In genomic region chr9:123044556-123044955, GRCh38 we compare ENCODE assay signal across 17 cellular contexts. TPM values are rescaled to one million over a fixed set of nuclear protein-coding genes. Genes with fewer than 3 reads are reported as not detected.
DNase-seq lines count a peak whose midpoint lies in the region; ATAC-seq and TF ChIP-seq lines count a peak whose summit lies in the region.
"Had no signal": no experiment of that assay in that cellular context is flagged by ENCODE, and none has a peak within 500 bp of the region (broad histone marks: within the 10 kb centered on the region; RNA-seq: fewer than 3 reads in every experiment).

No MANE protein-coding gene starts in this region.

- H3K4me3 Mint-ChIP-seq in glutamatergic neuron (ENCODE audit: unreplicated experiment): no peak overlapping the region
- H3K4me3 Mint-ChIP-seq: activated B cell treated with CpG ODN at 0.5 μM for 24 hours had no signal

- H3K27me3 Mint-ChIP-seq in glutamatergic neuron (ENCODE audit: unreplicated experiment): no peaks in the 10 kb centered on the region
- H3K27me3 Mint-ChIP-seq: activated B cell treated with CpG ODN at 0.5 μM for 24 hours had no signal

- H3K9me3 ChIP-seq in SJSA1 (replicated peaks): no peaks in the 10 kb centered on the region; the same call in 1 of the 2 replicates
- H3K9me3 ChIP-seq: psoas muscle had no signal

- no peak overlapping the region for H3K27ac Mint-ChIP-seq in glutamatergic neuron (ENCODE audit: unreplicated experiment)
- H3K27ac Mint-ChIP-seq: activated B cell treated with CpG ODN at 0.5 μM for 24 hours had no signal

- H3K27ac ChIP-seq in SJSA1: peak overlapping the region; percentile 9; the same call in 1 of the 2 replicates
- no peak overlapping the region for H3K27ac ChIP-seq in caudate nucleus (ENCODE audit: low read depth, low read length)
- H3K27ac ChIP-seq: C4-2B, psoas muscle had no signal

- peaks cover 8% of the 10 kb centered on the region for H3K36me3 Mint-ChIP-seq in glutamatergic neuron (ENCODE audit: unreplicated experiment)

- H3K36me3 ChIP-seq in SJSA1: peaks cover 21% of the 10 kb centered on the region

- H3K4me1 Mint-ChIP-seq in glutamatergic neuron (ENCODE audit: low read depth, unreplicated experiment): peaks cover 5% of the 10 kb centered on the region
- H3K4me1 Mint-ChIP-seq: activated B cell treated with CpG ODN at 0.5 μM for 24 hours had no signal

- H3K4me3 ChIP-seq in SJSA1 (no peak overlapping the region), fibroblast of mammary gland (ENCODE audit: control insufficient read depth, low read depth, low read length) (no peak overlapping the region), skeletal muscle cell (ENCODE audit: low read depth, low read length) (no peak overlapping the region)
- H3K4me3 ChIP-seq: psoas muscle had no signal

- TF ChIP-seq CTCF in fibroblast of mammary gland (conservative IDR thresholded peaks at IDR 0.05; ENCODE audit: control insufficient read depth, insufficient read depth, low read depth, low read length): no peak
- no peak for TF ChIP-seq CTCF in glutamatergic neuron (IDR thresholded peaks at IDR 0.05; ENCODE audit: partially characterized antibody, unreplicated experiment)

- no peaks in the 10 kb centered on the region for H3K27me3 ChIP-seq in SJSA1 (replicated peaks)

- DNase-seq in EH (ENCODE audit: low read depth): peak; percentile 94
- DNase-seq in SJSA1 (ENCODE audit: low read depth in 1 of 2, low spot score in 2 of 2): no peak
- DNase-seq in fibroblast of mammary gland (ENCODE audit: low read depth): peak; percentile 52
- DNase-seq in skeletal muscle cell (ENCODE audit: low read depth): peak; percentile 84
- no peak for DNase-seq in glutamatergic neuron
- no peak for DNase-seq in NCI-H1436 treated with DMSO at 0.1 percent for 48 hours (lab: John Stamatoyannopoulos, UW)
- no peak for DNase-seq in caudate nucleus (lab: John Stamatoyannopoulos, UW)
- DNase-seq: activated B cell treated with CpG ODN at 0.5 μM for 24 hours; activated CD8-positive, alpha-beta memory T cell treated with anti-CD3 and anti-CD28 coated beads, Interleukin-2, amount 50 U/mL, for 4 hours; activated naive CD4-positive, alpha-beta T cell treated with anti-CD3 and anti-CD28 coated beads, Interleukin-2, amount 50 U/mL, for 16 hours; cortex of kidney; H7; kidney; psoas muscle had no signal

- peaks cover 1% of the 10 kb centered on the region for H3K9me3 Mint-ChIP-seq in glutamatergic neuron (ENCODE audit: unreplicated experiment)

- peaks cover 6% of the 10 kb centered on the region for H3K4me1 ChIP-seq in SJSA1 (replicated peaks)

- no peak for ATAC-seq in HG02973 (IDR thresholded peaks at IDR 0.05; ENCODE audit: unreplicated experiment)
- ATAC-seq: psoas muscle had no signal

RNA-seq across cellular contexts. Expression of gene GPR21, which starts 11.1 kb away (rescaled TPM):
- total RNA-seq in SJSA1 (2014; rRNA removed; shearing (Covaris generic)): not detected in 2 replicates
- 3.8 TPM for total RNA-seq in glutamatergic neuron (ENCODE audit: unreplicated experiment)
- total RNA-seq: G401 had no signal

Comparison
In these comparisons a context has a peak if more than half of its experiments do, and no peak if none do; other contexts are left out.
1. DNase-seq: peak in EH (single experiment), fibroblast of mammary gland (single experiment) and skeletal muscle cell (single experiment); none in SJSA1 (0 of 2), glutamatergic neuron (single experiment), NCI-H1436 treated with DMSO at 0.1 percent for 48 hours (single experiment) and caudate nucleus (0 of 61).